ENCODE assay signal across 8 cellular contexts in genomic region chr22:41482319-41482935, GRCh38. TPM values are rescaled to one million over a fixed set of nuclear protein-coding genes. Genes with fewer than 3 reads are reported as not detected.
DNase-seq lines count a peak whose midpoint lies in the region; TF ChIP-seq lines count a peak whose summit lies in the region.

No MANE protein-coding gene starts in this region.

- H3K9me3 ChIP-seq in Peyer's patch (no peaks in the 10 kb centered on the region), smooth muscle cell (replicated peaks; ENCODE audit: low read depth) (no peaks in the 10 kb centered on the region)

- H3F3A ChIP-seq in smooth muscle cell (ENCODE audit: low read depth): peaks cover 18% of the 10 kb centered on the region

- TF ChIP-seq POLR2A in Peyer's patch (IDR thresholded peaks at IDR 0.05) (no peak), erythroblast (IDR thresholded peaks at IDR 0.05; ENCODE audit: low read length) (no peak)

- in situ Hi-C loops in GM13976 (cut with MboI; ENCODE audit: low sequenced_read_pairs, unreplicated experiment): no loop called here

- no peak overlapping the region for H3K4me2 ChIP-seq in smooth muscle cell

- no peaks in the 10 kb centered on the region for H3K27me3 ChIP-seq in Peyer's patch
- H3K27me3 ChIP-seq in smooth muscle cell (ENCODE audit: low read depth): no peaks in the 10 kb centered on the region

- POLR2A ChIA-PET in HEK293T (lab: Yijun Ruan, JAX): interaction anchor here (2.3 to 5.6 kb wide), 2 partner anchors 13 to 36 kb away, joined by 7 to 26 read pairs; partner anchors contain the start of genes ACO2, PHF5A and TOB2

- H4K20me1 ChIP-seq in smooth muscle cell (ENCODE audit: low read depth): peaks cover 100% of the 10 kb centered on the region

- no peak overlapping the region for H2AFZ ChIP-seq in smooth muscle cell (ENCODE audit: low read depth)

- H3K9ac ChIP-seq in smooth muscle cell (ENCODE audit: low read depth): no peak overlapping the region

- 55% methylated on average over 2 of the region's 2 CpGs for WGBS in smooth muscle cell (ENCODE audit: low lambda C conversion rate)

- H3K4me3 ChIP-seq in Peyer's patch (no peak overlapping the region), fibroblast of mammary gland (ENCODE audit: control insufficient read depth, low read depth, low read length) (no peak overlapping the region), smooth muscle cell (no peak overlapping the region)

- CTCF ChIA-PET in HEK293T (lab: Yijun Ruan, JAX): interaction anchor here (0.6 kb wide), 1 partner anchor 10 kb away, joined by 4 read pairs; no protein-coding TSS in a partner anchor

- DNase-seq in GM13976 (ENCODE audit: low spot score): peak; percentile 66
- DNase-seq in Peyer's patch: no peak
- DNase-seq in fibroblast of mammary gland (ENCODE audit: low read depth): peak; percentile 65
- DNase-seq in smooth muscle cell (lab: John Stamatoyannopoulos, UW; ENCODE audit: unreplicated experiment): no peak
- DNase-seq in HEK293T (ENCODE audit: extremely low spot score): no peak
- no peak for DNase-seq in SHP77 (lab: John Stamatoyannopoulos, UW)
- DNase-seq in erythroblast (lab: John Stamatoyannopoulos, UW): no peak
- no peak for DNase-seq in NCI-H345 treated with DMSO at 0.1 percent for 48 hours (lab: John Stamatoyannopoulos, UW; ENCODE audit: unreplicated experiment)

- H3K79me2 ChIP-seq in smooth muscle cell (ENCODE audit: low read depth): peaks cover 78% of the 10 kb centered on the region

- H3K27ac ChIP-seq in Peyer's patch: peak overlapping the region in 3 of 4 donors; percentile 36 to 69 (median 41)
- H3K27ac ChIP-seq in smooth muscle cell (ENCODE audit: low read depth): peak overlapping the region; percentile 50

- H3K4me1 ChIP-seq in Peyer's patch (peaks cover 0 to 84% (median 13%) of the 10 kb centered on the region in 4 donors), smooth muscle cell (ENCODE audit: low read depth) (peaks cover 32% of the 10 kb centered on the region)

- TF ChIP-seq CTCF in GM13976 (IDR thresholded peaks at IDR 0.05; ENCODE audit: borderline replicate concordance, control extremely low read depth, extremely low read depth, insufficient read depth, missing control alignments) (no peak), Peyer's patch (IDR thresholded peaks at IDR 0.05) (no peak), fibroblast of mammary gland (conservative IDR thresholded peaks at IDR 0.05; ENCODE audit: control insufficient read depth, insufficient read depth, low read depth, low read length) (no peak), smooth muscle cell (IDR thresholded peaks at IDR 0.05; ENCODE audit: borderline replicate concordance, insufficient read depth, poor library complexity, severe bottlenecking) (no peak)

- H3K36me3 ChIP-seq in Peyer's patch (peaks cover 0 to 4% (median 0%) of the 10 kb centered on the region in 3 donors), smooth muscle cell (ENCODE audit: low read depth) (no peaks in the 10 kb centered on the region)

TF ChIP-seq in HEK293T, 16 proteins besides CTCF, POLR2A, EP300 and RAD21:
- TF ChIP-seq CTBP1 (IDR thresholded peaks at IDR 0.05; ENCODE audit: borderline replicate concordance) (no peak), HDGF (IDR thresholded peaks at IDR 0.05; ENCODE audit: borderline replicate concordance) (no peak), BHLHE40 (IDR thresholded peaks at IDR 0.05; ENCODE audit: borderline replicate concordance) (no peak), ARNT (IDR thresholded peaks at IDR 0.05) (no peak), FOXM1 (IDR thresholded peaks at IDR 0.05; ENCODE audit: borderline replicate concordance) (no peak), FOXA1 (IDR thresholded peaks at IDR 0.05) (no peak), TARDBP (IDR thresholded peaks at IDR 0.05) (no peak), FOXK2 (IDR thresholded peaks at IDR 0.05) (no peak), SP1 (IDR thresholded peaks at IDR 0.05) (no peak), LEF1 (IDR thresholded peaks at IDR 0.05; ENCODE audit: borderline replicate concordance) (no peak), L3MBTL2 (conservative IDR thresholded peaks at IDR 0.05) (no peak), ELF4 (IDR thresholded peaks at IDR 0.05) (no peak), PKNOX1 (IDR thresholded peaks at IDR 0.05) (no peak), NFRKB (IDR thresholded peaks at IDR 0.05) (no peak), ZNF384 (IDR thresholded peaks at IDR 0.05) (no peak), SUZ12 (IDR thresholded peaks at IDR 0.05) (no peak)

RNA-seq across cellular contexts. Expression of gene ACO2, which starts 13.5 kb away (rescaled TPM):
- 100 to 1,000 TPM; 115 to 394 (median 356) TPM for total RNA-seq in Peyer's patch
- 33.0 and 33.4 TPM in 2 replicates for total RNA-seq in smooth muscle cell
- polyA plus RNA-seq in smooth muscle cell: 72.1 and 85.5 TPM in 2 replicates

RNA-seq across cellular contexts. Expression of gene PHF5A, which starts 13.9 kb away (rescaled TPM):
- 10 to 100 TPM; 20.6 to 31.3 (median 23.0) TPM for total RNA-seq in Peyer's patch
- total RNA-seq in smooth muscle cell: 28.3 and 42.7 TPM in 2 replicates
- 19.4 and 24.2 TPM in 2 replicates for polyA plus RNA-seq in smooth muscle cell

RNA-seq across cellular contexts. Expression of gene TOB2, which starts 35.8 kb away (rescaled TPM):
- total RNA-seq in Peyer's patch (10 to 100 TPM; 18.2 to 78.6 (median 74.4) TPM), smooth muscle cell (17.9 and 19.7 TPM in 2 replicates)
- polyA plus RNA-seq in smooth muscle cell: 25.6 and 27.0 TPM in 2 replicates

Comparison
In these comparisons a context has a peak if more than half of its experiments do, and no peak if none do; other contexts are left out.
1. DNase-seq: peak in GM13976 (single experiment) and fibroblast of mammary gland (single experiment); none in Peyer's patch (0 of 3), smooth muscle cell (single experiment), HEK293T (single experiment), SHP77 (0 of 2), erythroblast (0 of 2) and NCI-H345 treated with DMSO at 0.1 percent for 48 hours (single experiment).